Comparison of ENCODE assay signal across 1 cellular context in the genomic region with DNA sequence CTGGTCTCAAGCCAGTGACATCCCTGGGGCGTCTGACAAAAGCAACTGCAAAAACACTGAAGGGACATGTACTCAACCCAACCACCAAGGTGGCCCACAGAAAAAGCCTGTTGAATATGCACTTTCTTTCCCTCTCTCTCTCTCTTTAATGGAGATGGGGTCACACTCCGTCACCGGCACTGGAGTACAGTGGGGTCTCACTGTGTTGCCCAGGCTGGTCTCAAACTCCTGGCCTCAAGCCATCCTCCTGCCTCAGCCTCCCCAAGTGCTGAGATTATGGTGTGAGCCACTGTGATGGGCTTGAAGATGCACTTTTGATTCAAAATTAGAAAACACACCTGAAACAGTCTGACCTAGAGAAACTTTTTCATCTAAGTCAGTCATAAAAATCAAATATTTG.
TF ChIP-seq lines count a peak whose summit lies in the region.

No MANE protein-coding gene starts in this region.

TF ChIP-seq in SK-N-SH treated with all-trans-retinoic acid at 6 μM for 48 hours, 23 proteins besides CTCF, POLR2A, EP300 and RAD21 (continued from another document):
- TF ChIP-seq, protein P1, sequence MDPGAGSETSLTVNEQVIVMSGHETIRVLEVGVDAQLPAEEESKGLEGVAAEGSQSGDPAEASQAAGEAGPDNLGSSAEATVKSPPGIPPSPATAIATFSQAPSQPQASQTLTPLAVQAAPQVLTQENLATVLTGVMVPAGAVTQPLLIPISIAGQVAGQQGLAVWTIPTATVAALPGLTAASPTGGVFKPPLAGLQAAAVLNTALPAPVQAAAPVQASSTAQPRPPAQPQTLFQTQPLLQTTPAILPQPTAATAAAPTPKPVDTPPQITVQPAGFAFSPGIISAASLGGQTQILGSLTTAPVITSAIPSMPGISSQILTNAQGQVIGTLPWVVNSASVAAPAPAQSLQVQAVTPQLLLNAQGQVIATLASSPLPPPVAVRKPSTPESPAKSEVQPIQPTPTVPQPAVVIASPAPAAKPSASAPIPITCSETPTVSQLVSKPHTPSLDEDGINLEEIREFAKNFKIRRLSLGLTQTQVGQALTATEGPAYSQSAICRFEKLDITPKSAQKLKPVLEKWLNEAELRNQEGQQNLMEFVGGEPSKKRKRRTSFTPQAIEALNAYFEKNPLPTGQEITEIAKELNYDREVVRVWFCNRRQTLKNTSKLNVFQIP (CRISPR knock-in tag; IDR thresholded peaks at IDR 0.05; ENCODE audit: borderline replicate concordance, low read depth): no peak
- no peak for TF ChIP-seq ZFP3 (CRISPR knock-in tag; IDR thresholded peaks at IDR 0.05)
- TF ChIP-seq TCF4 (CRISPR knock-in tag; IDR thresholded peaks at IDR 0.05; ENCODE audit: borderline replicate concordance): no peak
- no peak for TF ChIP-seq OSR1 (CRISPR knock-in tag; IDR thresholded peaks at IDR 0.05)
- no peak for TF ChIP-seq ISL1 (CRISPR knock-in tag; IDR thresholded peaks at IDR 0.05)
- no peak for TF ChIP-seq CSDC2 (CRISPR knock-in tag; IDR thresholded peaks at IDR 0.05)
- no peak for TF ChIP-seq TSHZ2 (CRISPR knock-in tag; IDR thresholded peaks at IDR 0.05)
- TF ChIP-seq, protein P2, sequence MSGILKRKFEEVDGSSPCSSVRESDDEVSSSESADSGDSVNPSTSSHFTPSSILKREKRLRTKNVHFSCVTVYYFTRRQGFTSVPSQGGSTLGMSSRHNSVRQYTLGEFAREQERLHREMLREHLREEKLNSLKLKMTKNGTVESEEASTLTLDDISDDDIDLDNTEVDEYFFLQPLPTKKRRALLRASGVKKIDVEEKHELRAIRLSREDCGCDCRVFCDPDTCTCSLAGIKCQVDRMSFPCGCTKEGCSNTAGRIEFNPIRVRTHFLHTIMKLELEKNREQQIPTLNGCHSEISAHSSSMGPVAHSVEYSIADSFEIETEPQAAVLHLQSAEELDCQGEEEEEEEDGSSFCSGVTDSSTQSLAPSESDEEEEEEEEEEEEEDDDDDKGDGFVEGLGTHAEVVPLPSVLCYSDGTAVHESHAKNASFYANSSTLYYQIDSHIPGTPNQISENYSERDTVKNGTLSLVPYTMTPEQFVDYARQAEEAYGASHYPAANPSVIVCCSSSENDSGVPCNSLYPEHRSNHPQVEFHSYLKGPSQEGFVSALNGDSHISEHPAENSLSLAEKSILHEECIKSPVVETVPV (CRISPR knock-in tag; IDR thresholded peaks at IDR 0.05): no peak
- no peak for TF ChIP-seq ZFP30 (CRISPR knock-in tag; IDR thresholded peaks at IDR 0.05)
- TF ChIP-seq, protein P3, sequence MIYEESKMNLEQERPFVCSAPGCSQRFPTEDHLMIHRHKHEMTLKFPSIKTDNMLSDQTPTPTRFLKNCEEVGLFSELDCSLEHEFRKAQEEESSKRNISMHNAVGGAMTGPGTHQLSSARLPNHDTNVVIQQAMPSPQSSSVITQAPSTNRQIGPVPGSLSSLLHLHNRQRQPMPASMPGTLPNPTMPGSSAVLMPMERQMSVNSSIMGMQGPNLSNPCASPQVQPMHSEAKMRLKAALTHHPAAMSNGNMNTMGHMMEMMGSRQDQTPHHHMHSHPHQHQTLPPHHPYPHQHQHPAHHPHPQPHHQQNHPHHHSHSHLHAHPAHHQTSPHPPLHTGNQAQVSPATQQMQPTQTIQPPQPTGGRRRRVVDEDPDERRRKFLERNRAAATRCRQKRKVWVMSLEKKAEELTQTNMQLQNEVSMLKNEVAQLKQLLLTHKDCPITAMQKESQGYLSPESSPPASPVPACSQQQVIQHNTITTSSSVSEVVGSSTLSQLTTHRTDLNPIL (CRISPR knock-in tag; IDR thresholded peaks at IDR 0.05; ENCODE audit: low read depth): no peak
